In the genomic region with DNA sequence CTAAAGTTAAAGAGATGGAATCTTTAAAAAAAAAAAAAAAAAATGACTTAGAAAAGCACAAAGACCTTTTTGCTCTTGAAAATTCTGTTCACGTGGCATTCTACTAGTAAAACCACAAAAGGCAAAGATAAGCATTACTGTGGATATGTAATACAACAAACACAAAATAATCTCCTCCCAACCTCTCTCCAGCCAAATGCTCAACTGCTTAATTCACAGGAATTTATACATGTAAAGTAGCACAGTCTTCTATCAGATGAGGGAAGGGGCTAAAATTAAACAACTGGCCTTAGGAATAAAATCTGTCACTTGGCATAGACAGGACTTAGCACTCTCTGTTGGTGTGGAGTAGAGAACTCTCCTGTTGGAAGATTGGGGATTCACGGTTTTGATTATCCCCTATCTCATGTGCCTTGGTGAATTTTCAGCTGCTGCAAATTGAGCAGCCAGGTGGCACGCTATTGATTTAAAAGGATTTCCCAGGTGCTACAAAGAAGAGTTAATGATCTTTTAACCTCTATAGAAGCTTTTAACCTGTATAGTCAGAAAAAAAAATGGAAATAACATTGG, we compare ENCODE assay signal across 26 cellular contexts. TPM values are rescaled to one million over a fixed set of nuclear protein-coding genes. Genes with fewer than 3 reads are reported as not detected.
DNase-seq lines count a peak whose midpoint lies in the region; ATAC-seq and TF ChIP-seq lines count a peak whose summit lies in the region.
"Had no signal": no experiment of that assay in that cellular context is flagged by ENCODE, and none has a peak within 500 bp of the region (broad histone marks: within the 10 kb centered on the region; RNA-seq: fewer than 3 reads in every experiment).

No MANE protein-coding gene starts in this region.

- no peak overlapping the region for H2BK20ac ChIP-seq in IMR-90 (ENCODE audit: low read depth, low read length)

- TF ChIP-seq POLR2A in IMR-90 (IDR thresholded peaks at IDR 0.05; ENCODE audit: low read depth, low read length) = no peak

- no peak overlapping the region for H3K4ac ChIP-seq in IMR-90 (ENCODE audit: low read depth, low read length)

- TF ChIP-seq CTCF in Caco-2 (IDR thresholded peaks at IDR 0.05; ENCODE audit: insufficient read depth in 1 of 2, low read depth in 1 of 2, low read length in 1 of 2, severe bottlenecking in 1 of 2, unreplicated experiment in 1 of 2) (no peak), IMR-90 (conservative IDR thresholded peaks at IDR 0.05; ENCODE audit: low read depth, low read length) (no peak), fibroblast of the aortic adventitia (IDR thresholded peaks at IDR 0.05; ENCODE audit: insufficient read depth, low read length) (no peak), psoas muscle (IDR thresholded peaks at IDR 0.05) (no peak), omental fat pad (IDR thresholded peaks at IDR 0.05) (no peak)

- no peak overlapping the region for H2BK15ac ChIP-seq in IMR-90 (ENCODE audit: low read depth, low read length)

- H3K79me1 ChIP-seq in IMR-90 (ENCODE audit: low read depth in 1 of 2, low read length in 2 of 2) = peaks cover 18 to 44% of the 10 kb centered on the region in 2 experiments; a peak in 3 of 4 replicates

- ATAC-seq in IMR-90 (ENCODE audit: low read depth) (no peak), psoas muscle (no peak), omental fat pad (ENCODE audit: low FRiP score) (no peak), HG02623 (IDR thresholded peaks at IDR 0.05; ENCODE audit: unreplicated experiment) (no peak)
- ATAC-seq: HCT116; naive thymus-derived CD8-positive, alpha-beta T cell had no signal

- no peak overlapping the region for H3K9ac ChIP-seq in IMR-90 (ENCODE audit: low read depth, low read length)
- H3K9ac ChIP-seq: BLaER1 treated with 17β-estradiol and CSF1 and Interleukin-3, amounts not matched to agents 10 nM and 100 nM had no signal

- H3K4me1 ChIP-seq in Caco-2 = no peaks in the 10 kb centered on the region
- peaks cover 6% of the 10 kb centered on the region for H3K4me1 ChIP-seq in IMR-90 (ENCODE audit: control insufficient read depth, insufficient read depth, low read length)
- H3K4me1 ChIP-seq in psoas muscle = no peaks in the 10 kb centered on the region
- H3K4me1 ChIP-seq: upper lobe of left lung had no signal

- no peak overlapping the region for H2AFZ ChIP-seq in IMR-90 (replicated peaks; ENCODE audit: low read length, poor library complexity)

- H3K4me1 Mint-ChIP-seq in Caco-2 (ENCODE audit: low read depth, unreplicated experiment) = peaks cover 17% of the 10 kb centered on the region
- H3K4me1 Mint-ChIP-seq: naive thymus-derived CD8-positive, alpha-beta T cell had no signal

- H2BK120ac ChIP-seq in IMR-90 (ENCODE audit: low read depth, low read length) = no peak overlapping the region

- POLR2A ChIA-PET in Caco-2 (lab: Charles Lee) = no interaction called here
- POLR2A ChIA-PET in IMR-90 (lab: Charles Lee; ENCODE audit: unreplicated experiment) = no interaction called here

- H3K27ac ChIP-seq in IMR-90 (ENCODE audit: insufficient read depth, low read length) (peak overlapping the region; percentile 13; the same call in 1 of the 2 replicates), psoas muscle (no peak overlapping the region)
- H3K27ac ChIP-seq: BLaER1 treated with 17β-estradiol and CSF1 and Interleukin-3, amounts not matched to agents 10 nM and 100 nM; SK-N-MC; upper lobe of left lung had no signal

- intact Hi-C loops in Caco-2 (cut with micrococcal nuclease; ENCODE audit: unreplicated experiment) (no loop called here), IMR-90 (cut with micrococcal nuclease) (no loop called here), psoas muscle (cut with DNase I) (no loop called here)

- H4K91ac ChIP-seq in IMR-90 (ENCODE audit: insufficient read depth, low read depth, low read length) = no peak overlapping the region

- no peak overlapping the region for H4K8ac ChIP-seq in IMR-90 (ENCODE audit: low read depth in 2 of 2, low read length in 2 of 2)

- H2AK5ac ChIP-seq in IMR-90 (ENCODE audit: low read depth, low read length) = no peak overlapping the region

- WGBS in IMR-90 (ENCODE audit: extremely low coverage in 2 of 2, insufficient read length in 1 of 2), 2 experiments = no CpG with 5 or more reads among the region's 3 CpGs
- WGBS in psoas muscle, 3 donors = 83 to 94% (median 85%) methylated on average over 3 of the region's 3 CpGs

- no peak overlapping the region for H3K56ac ChIP-seq in IMR-90 (ENCODE audit: extremely low read depth, insufficient read depth, low read length)

- TF ChIP-seq RAD21 in IMR-90 (IDR thresholded peaks at IDR 0.05; ENCODE audit: low read length) = no peak

- H3K9me3 Mint-ChIP-seq in Caco-2 (ENCODE audit: unreplicated experiment) = no peaks in the 10 kb centered on the region
- H3K9me3 Mint-ChIP-seq: naive thymus-derived CD8-positive, alpha-beta T cell had no signal

- H3K27ac Mint-ChIP-seq in Caco-2 (ENCODE audit: unreplicated experiment) = peak overlapping the region; percentile 26
- H3K27ac Mint-ChIP-seq: naive thymus-derived CD8-positive, alpha-beta T cell had no signal

- no peak overlapping the region for H3K14ac ChIP-seq in IMR-90 (replicated peaks; ENCODE audit: low read depth, low read length)

- H2BK5ac ChIP-seq in IMR-90 (ENCODE audit: low read depth, low read length, poor library complexity, severe bottlenecking) = no peak overlapping the region

- H3K36me3 Mint-ChIP-seq in Caco-2 (ENCODE audit: insufficient read depth, unreplicated experiment) = peaks cover 99% of the 10 kb centered on the region

- H3K18ac ChIP-seq in IMR-90 (ENCODE audit: low read depth, low read length) = no peak overlapping the region

- no peaks in the 10 kb centered on the region for H3K27me3 Mint-ChIP-seq in Caco-2 (ENCODE audit: insufficient read depth, unreplicated experiment)
- H3K27me3 Mint-ChIP-seq: naive thymus-derived CD8-positive, alpha-beta T cell had no signal

- H3K4me3 ChIP-seq in Caco-2 (ENCODE audit: low read depth, low read length) (no peak overlapping the region), IMR-90 (ENCODE audit: insufficient read depth, low read depth, low read length) (no peak overlapping the region), fibroblast of the aortic adventitia (ENCODE audit: low read depth, low read length) (no peak overlapping the region), psoas muscle (no peak overlapping the region)
- H3K4me3 ChIP-seq: BLaER1 treated with 17β-estradiol and CSF1 and Interleukin-3, amounts not matched to agents 10 nM and 100 nM; SK-N-MC; upper lobe of left lung had no signal

- in situ Hi-C loops in IMR-90 (cut with MboI; ENCODE audit: low sequenced_read_pairs) = no loop called here

- no TSS peak for BruUV-seq in Caco-2 (replicated peaks; lab: Mats Ljungman, UMichigan)
- no TSS peak for BruUV-seq in IMR-90 (replicated peaks; lab: Mats Ljungman, UMichigan)

- no peak overlapping the region for H3K23ac ChIP-seq in IMR-90 (ENCODE audit: low read depth, low read length)

- no peak overlapping the region for H3K4me3 Mint-ChIP-seq in Caco-2 (ENCODE audit: unreplicated experiment)
- H3K4me3 Mint-ChIP-seq: naive thymus-derived CD8-positive, alpha-beta T cell had no signal

- no peak overlapping the region for H4K5ac ChIP-seq in IMR-90 (ENCODE audit: low read depth, low read length)

- peaks cover 38% of the 10 kb centered on the region for H4K20me1 ChIP-seq in IMR-90 (ENCODE audit: insufficient read depth, low read length)

- no peak overlapping the region for H2AK9ac ChIP-seq in IMR-90 (replicated peaks; ENCODE audit: low read depth, low read length, poor library complexity)

- no peaks in the 10 kb centered on the region for H3K9me3 ChIP-seq in Caco-2
- H3K9me3 ChIP-seq in IMR-90 (ENCODE audit: control insufficient read depth, insufficient read depth, low read length) = no peaks in the 10 kb centered on the region
- no peaks in the 10 kb centered on the region for H3K9me3 ChIP-seq in psoas muscle
- H3K9me3 ChIP-seq: upper lobe of left lung had no signal

- CTCF ChIA-PET in Caco-2 (lab: Charles Lee) (no interaction called here), IMR-90 (lab: Yijun Ruan, JAX) (no interaction called here)

- H3K4me2 ChIP-seq in IMR-90 (ENCODE audit: low read depth, low read length) = no peak overlapping the region
- H3K4me2 ChIP-seq: BLaER1 treated with 17β-estradiol and CSF1 and Interleukin-3, amounts not matched to agents 10 nM and 100 nM had no signal

- peaks cover 4% of the 10 kb centered on the region; the same call in 1 of the 2 replicates for H3K9me1 ChIP-seq in IMR-90 (ENCODE audit: insufficient read depth, low read length)

- peaks cover 20% of the 10 kb centered on the region for H3K36me3 ChIP-seq in Caco-2 (ENCODE audit: control insufficient read depth, insufficient read depth, low read length)
- H3K36me3 ChIP-seq in IMR-90 (ENCODE audit: control insufficient read depth, insufficient read depth, low read length) = peaks cover 69% of the 10 kb centered on the region
- H3K36me3 ChIP-seq in psoas muscle (ENCODE audit: insufficient read depth in 1 of 2, low read depth in 1 of 2) = peaks cover 0 to 60% of the 10 kb centered on the region in 2 donors

- no peaks in the 10 kb centered on the region for H3K27me3 ChIP-seq in Caco-2 (replicated peaks; ENCODE audit: control insufficient read depth, insufficient read depth, low read length)
- H3K27me3 ChIP-seq in IMR-90 (ENCODE audit: control insufficient read depth, insufficient read depth, low read length) = no peaks in the 10 kb centered on the region
- H3K27me3 ChIP-seq in psoas muscle (ENCODE audit: insufficient read depth in 3 of 3, low read length in 2 of 3) = no peaks in the 10 kb centered on the region
- H3K27me3 ChIP-seq: BLaER1 treated with 17β-estradiol and CSF1 and Interleukin-3, amounts not matched to agents 10 nM and 100 nM; upper lobe of left lung had no signal

- DNase-seq in Caco-2 (no peak), IMR-90 (peak; percentile 53), astrocyte of the hippocampus (ENCODE audit: low read depth, low spot score) (peak; percentile 59), fibroblast of the aortic adventitia (ENCODE audit: low read depth) (peak; percentile 75), psoas muscle (no peak), NCI-H1694 (lab: John Stamatoyannopoulos, UW) (no peak), omental fat pad (ENCODE audit: low spot score) (no peak)
- DNase-seq: ACHN; activated CD4-positive, alpha-beta T cell treated with anti-CD3 and anti-CD28 coated beads, Interleukin-2, amount 50 U/mL, for 4 hours; activated naive CD4-positive, alpha-beta T cell treated with anti-CD3 and anti-CD28 coated beads, Interleukin-2, amount 50 U/mL, for 16 hours; anterior cingulate cortex; central memory CD4-positive, alpha-beta T cell; dermis blood vessel endothelial cell; DMS79 treated with DMSO at 0.1 percent for 48 hours; midbrain; MV-4-11; naive thymus-derived CD8-positive, alpha-beta T cell; NCI-H1694 treated with DMSO at 0.1 percent for 48 hours; NCI-H2227 treated with DMSO at 0.1 percent for 48 hours; occipital lobe; retina; upper lobe of left lung had no signal

- dilution Hi-C loops in IMR-90 (cut with HindIII; ENCODE audit: low sequenced_read_pairs, unreplicated experiment) = no loop called here

RNA-seq across cellular contexts. Expression of a gene that starts 57.4 kb away (rescaled TPM):
- total RNA-seq in Caco-2 (2022) = 318 and 325 TPM in 2 replicates
- 29.4 and 30.5 TPM in 2 replicates for total RNA-seq in IMR-90 (2012; rRNA removed)
- polyA plus RNA-seq in IMR-90 (2012; rRNA removed) = 96.8 and 101 TPM in 2 replicates
- polyA plus RNA-seq in IMR-90 (2012; cell fraction: cytosol; rRNA removed) = 29.6 and 76.9 TPM in 2 replicates
- polyA plus RNA-seq in IMR-90 (2012; cell fraction: nucleus; rRNA removed; ENCODE audit: low replicate concordance) = 20.5 and 94.2 TPM in 2 replicates
- total RNA-seq in fibroblast of the aortic adventitia (ENCODE audit: low replicate concordance) = 24.5 and 28.0 TPM in 2 replicates
- 10 to 100 TPM; 50.9 to 88.1 (median 74.4) TPM for total RNA-seq in psoas muscle
- polyA plus RNA-seq in psoas muscle = 100 to 1,000 TPM in 2 of 3 donors, 10 to 100 TPM in 1; 83.7 to 147 (median 101) TPM
- 10 to 100 TPM; 28.2 to 62.1 (median 35.9) TPM for total RNA-seq in omental fat pad

Comparison
In these comparisons a context has a peak if more than half of its experiments do, and no peak if none do; other contexts are left out.
1. DNase-seq: peak in IMR-90 (single experiment), astrocyte of the hippocampus (single experiment) and fibroblast of the aortic adventitia (single experiment); none in Caco-2 (0 of 2), psoas muscle (0 of 2), NCI-H1694 (single experiment) and omental fat pad (single experiment).